Comparison of ENCODE assay signal across 8 cellular contexts in the genomic region with DNA sequence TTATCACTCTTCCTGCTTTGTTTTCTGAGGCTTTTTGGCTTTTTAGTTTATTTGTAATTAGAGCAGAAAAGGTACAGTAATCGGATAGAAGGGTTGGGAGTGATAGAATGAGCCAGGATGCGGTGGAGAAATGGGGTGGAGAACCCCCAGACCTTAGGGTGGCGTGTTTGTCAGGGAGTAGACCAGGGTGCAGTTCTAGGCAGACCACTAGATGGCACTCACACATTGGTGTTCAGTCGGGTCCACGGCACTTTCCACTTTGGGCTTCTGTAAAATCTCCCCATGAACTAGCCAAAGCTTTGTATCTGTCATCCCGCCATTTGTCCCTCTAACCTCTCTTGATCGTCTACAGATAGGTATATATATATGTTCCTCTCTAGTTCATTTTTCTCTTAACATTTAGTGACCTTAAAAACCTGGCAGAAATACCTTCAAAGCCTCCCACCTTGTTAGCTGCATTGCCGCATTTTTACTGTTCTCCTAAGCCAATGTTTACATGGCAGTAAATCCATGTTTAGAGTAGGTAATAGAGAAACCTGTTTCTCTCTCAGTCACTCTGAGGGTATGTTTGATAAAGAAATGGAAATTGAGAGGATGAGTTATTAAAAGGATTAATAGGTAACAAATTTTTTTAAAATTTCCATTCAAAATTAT.
DNase-seq lines count a peak whose midpoint lies in the region; ATAC-seq and TF ChIP-seq lines count a peak whose summit lies in the region.

No MANE protein-coding gene starts in this region.

- ATAC-seq in HG03159 (IDR thresholded peaks at IDR 0.05; ENCODE audit: unreplicated experiment) = peak; percentile 68

- TF ChIP-seq CTCF in cardiac fibroblast (IDR thresholded peaks at IDR 0.05; ENCODE audit: low read depth, low read length) = peak; percentile 92

- H3K4me3 ChIP-seq in cardiac fibroblast (replicated peaks in 1 of 2; ENCODE audit: low read depth in 2 of 2, low read length in 2 of 2) = no peak overlapping the region

- DNase-seq in SIG-M5 treated with dmso at 0.1 percent for 504 hours (lab: John Stamatoyannopoulos, UW; ENCODE audit: unreplicated experiment) (peak; percentile 80), SIG-M5 (lab: John Stamatoyannopoulos, UW) (no peak), NCI-H2196 treated with DMSO at 0.1 percent for 48 hours (lab: John Stamatoyannopoulos, UW; ENCODE audit: unreplicated experiment) (peak; percentile 27), cardiac fibroblast (ENCODE audit: low read depth in 2 of 2) (peak; percentile 79 to 80), islet precursor cell (peak; percentile 83)
- peak; percentile 65 to 79 (median 67) for DNase-seq in activated CD4-positive, CD25-positive, alpha-beta regulatory T cell (lab: John Stamatoyannopoulos, UW)
- DNase-seq in stimulated activated CD4-positive, alpha-beta T cell treated with anti-CD3 and anti-CD28 coated beads, Interleukin-1b, Interleukin-23, amount 100 ng/mL, for 48 hours = peak; percentile 79
